Comparison of ENCODE assay signal across 34 cellular contexts in the genomic region with DNA sequence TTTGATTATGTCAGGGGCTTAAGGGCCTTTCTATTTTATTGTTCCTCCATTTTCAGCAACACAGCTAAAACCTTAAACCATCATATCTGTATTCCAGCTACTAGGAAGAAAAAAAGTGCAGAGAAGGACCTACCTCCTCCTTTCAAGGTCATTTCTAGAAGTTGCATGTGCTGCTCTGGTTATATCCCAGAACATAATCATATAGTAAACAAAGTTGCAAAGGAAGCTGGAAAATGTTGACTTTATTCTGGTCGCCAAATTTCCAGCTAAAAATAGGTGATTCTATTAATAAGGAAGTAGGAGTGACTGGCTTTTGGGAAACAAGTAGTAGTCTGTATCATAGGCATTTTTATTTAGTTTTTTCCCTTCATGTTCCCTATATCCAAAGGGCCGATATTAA.
"Had no signal": no experiment of that assay in that cellular context is flagged by ENCODE, and none has a peak within 500 bp of the region (broad histone marks: within the 10 kb centered on the region; RNA-seq: fewer than 3 reads in every experiment).

No MANE protein-coding gene starts in this region.

- H3K27me3 ChIP-seq: adrenal gland, ascending aorta, body of pancreas, brain microvascular endothelial cell, breast epithelium, cardiac muscle cell had no signal

- H3K4me3 ChIP-seq: adrenal gland, ascending aorta, body of pancreas, breast epithelium, cardiac muscle cell had no signal

- DNase-seq: activated effector memory CD4-positive, alpha-beta T cell treated with anti-CD3 and anti-CD28 coated beads, Interleukin-2, amount 50 U/mL, for 16 hours; activated effector memory CD4-positive, alpha-beta T cell treated with Interleukin-2 at 50 U/mL for 16 hours; activated gamma-delta T cell; activated gamma-delta T cell treated with Interleukin-2 at 50 U/mL for 16 hours; activated naive CD4-positive, alpha-beta T cell; activated naive CD4-positive, alpha-beta T cell treated with anti-CD3 and anti-CD28 coated beads for 36 hours; activated naive CD4-positive, alpha-beta T cell treated with anti-CD3 and anti-CD28 coated beads, Interleukin-2, amount 10 ng/mL, durations not matched to agents 7 days and 5 days; activated naive CD4-positive, alpha-beta T cell treated with anti-CD3 and anti-CD28 coated beads, Interleukin-2, amount 50 U/mL, for 16 hours; activated naive CD4-positive, alpha-beta T cell treated with Interleukin-2 at 50 U/mL for 16 hours; activated naive CD8-positive, alpha-beta T cell treated with anti-CD3 and anti-CD28 coated beads for 36 hours; activated naive CD8-positive, alpha-beta T cell treated with anti-CD3 and anti-CD28 coated beads, Interleukin-2, amount 10 ng/mL, durations not matched to agents 7 days and 5 days; activated naive CD8-positive, alpha-beta T cell treated with anti-CD3 and anti-CD28 coated beads, Interleukin-2, amount 50 U/mL, for 24 hours; activated T-cell treated with anti-CD3 and anti-CD28 coated beads, Interleukin-2, amount 50 U/mL, for 1 hour; activated T-cell treated with anti-CD3 and anti-CD28 coated beads, Interleukin-2, amount 50 U/mL, for 24 hours; activated T-cell treated with anti-CD3 and anti-CD28 coated beads, Interleukin-2, amount 50 U/mL, for 4 hours; activated T-cell treated with anti-CD3 and anti-CD28 coated beads, Interleukin-2, amount 50 U/mL, for 48 hours; activated T-cell treated with anti-CD3 and anti-CD28 coated beads, Interleukin-2, amount 50 U/mL, for 72 hours; adrenal gland; amniotic stem cell; amygdala; anterior cingulate cortex; aorta; body of pancreas; brain microvascular endothelial cell; caudate nucleus; central memory CD4-positive, alpha-beta T cell; cerebellar nuclear complex had no signal

- H3K4me1 ChIP-seq: adrenal gland, ascending aorta, breast epithelium had no signal

- H3K36me3 ChIP-seq: adrenal gland, ascending aorta, brain microvascular endothelial cell, breast epithelium, cardiac muscle cell had no signal

- FAIRE-seq: astrocyte, bronchial epithelial cell had no signal

- H3K27ac ChIP-seq: adrenal gland, ascending aorta, body of pancreas, brain microvascular endothelial cell, breast epithelium, cardiac muscle cell had no signal

- ATAC-seq: activated naive CD4-positive, alpha-beta T cell treated with anti-CD3 and anti-CD28 coated beads, Interleukin-2, amount 50 U/mL, for 72 hours; activated naive CD8-positive, alpha-beta T cell treated with anti-CD3 and anti-CD28 coated beads, Interleukin-2, amount 50 U/mL, for 24 hours; activated T-cell treated with anti-CD3 and anti-CD28 coated beads, Interleukin-2, amount 50 U/mL, for 4 hours; activated T-cell treated with anti-CD3 and anti-CD28 coated beads, Interleukin-2, amount 50 U/mL, for 72 hours; activated T-helper 17 cell treated with anti-CD3 and anti-CD28 coated beads, Interleukin-2, amount 50 U/mL, for 72 hours; body of pancreas had no signal
